ENCODE assay signal across 23 cellular contexts in genomic region chr18:47716632-47717185, GRCh38.
"Had no signal": no experiment of that assay in that cellular context is flagged by ENCODE, and none has a peak within 500 bp of the region (broad histone marks: within the 10 kb centered on the region; RNA-seq: fewer than 3 reads in every experiment).

No MANE protein-coding gene starts in this region.

- FAIRE-seq: endothelial cell of umbilical vein, frontal cortex, kidney had no signal

- H3K4me3 ChIP-seq: coronary artery, dorsolateral prefrontal cortex, esophagus muscularis mucosa, gastroesophageal sphincter, heart left ventricle, hepatocyte, left lung, lower lobe of right lung had no signal

- H3K36me3 ChIP-seq: esophagus muscularis mucosa, gastroesophageal sphincter, heart left ventricle, left lung, lower lobe of right lung had no signal

- H3K9me3 ChIP-seq: heart left ventricle, left lung, lower lobe of right lung had no signal

- H3K4me1 ChIP-seq: esophagus muscularis mucosa, foreskin keratinocyte, gastroesophageal sphincter, heart left ventricle, left lung, lower lobe of right lung had no signal

- ATAC-seq: foreskin keratinocyte, gastroesophageal sphincter, heart left ventricle, left lung, left ventricle myocardium superior, lower lobe of right lung had no signal

- H3K27me3 ChIP-seq: esophagus muscularis mucosa, foreskin keratinocyte, gastroesophageal sphincter, hepatocyte, left lung had no signal

- H3K27ac ChIP-seq: coronary artery, dorsolateral prefrontal cortex, esophagus muscularis mucosa, foreskin keratinocyte, gastroesophageal sphincter, heart left ventricle, hepatocyte, left lung, lower lobe of right lung had no signal

- DNase-seq: cerebellar nuclear complex; dermis blood vessel endothelial cell; dorsolateral prefrontal cortex; effector CD4-positive, alpha-beta T cell; effector memory CD4-positive, alpha-beta T cell; foreskin keratinocyte; heart left ventricle; hypothalamus; immature natural killer cell; islet precursor cell; kidney; kidney glomerular epithelial cell; left lung; left ventricle myocardium superior; lower lobe of right lung; mesenchymal stem cell; midbrain had no signal
